In the genomic region with DNA sequence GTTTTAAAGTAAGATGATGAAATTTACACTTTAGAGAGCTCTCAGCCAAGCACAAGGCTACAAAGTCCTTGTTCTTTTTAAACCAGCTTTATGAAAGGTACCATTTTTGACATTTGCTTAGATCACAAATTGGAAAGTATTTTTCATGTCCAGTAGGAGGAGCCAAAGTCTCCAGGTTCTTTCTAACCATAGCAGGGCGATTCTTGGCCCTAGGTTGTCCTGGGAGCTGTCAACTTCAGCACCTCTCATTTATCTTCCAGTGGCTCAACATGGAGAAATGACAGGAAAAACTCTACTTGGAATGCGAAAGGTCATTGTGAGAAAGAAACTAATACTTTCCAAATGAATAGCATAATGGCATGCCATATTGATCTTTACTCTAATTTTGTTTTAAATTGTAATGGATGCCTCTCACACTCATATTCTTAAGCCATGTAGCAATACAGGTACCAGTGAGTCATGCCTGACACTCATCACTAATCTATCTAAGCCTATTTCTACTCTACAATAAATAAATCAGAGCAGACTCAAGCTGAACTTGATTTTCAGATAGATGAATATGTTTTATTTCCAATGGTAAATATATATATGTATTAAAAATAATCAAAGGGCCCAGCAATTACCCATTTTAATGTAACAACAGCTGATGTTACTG, we compare ENCODE assay signal across 9 cellular contexts.
DNase-seq lines count a peak whose midpoint lies in the region; ATAC-seq lines count a peak whose summit lies in the region.
"Had no signal": no experiment of that assay in that cellular context is flagged by ENCODE, and none has a peak within 500 bp of the region (broad histone marks: within the 10 kb centered on the region; RNA-seq: fewer than 3 reads in every experiment).

No MANE protein-coding gene starts in this region.

- ATAC-seq in HG03342 (IDR thresholded peaks at IDR 0.05; ENCODE audit: unreplicated experiment), result no peak
- ATAC-seq in GM19395 (IDR thresholded peaks at IDR 0.05; ENCODE audit: unreplicated experiment), result no peak

- DNase-seq in AML-193 (lab: John Stamatoyannopoulos, UW), result peak; percentile 25 to 54
- peak; percentile 4 for DNase-seq in HK-2 (ENCODE audit: unreplicated experiment)
- peak; percentile 59 for DNase-seq in RPMI7951 (ENCODE audit: low read depth)
- peak; percentile 60 for DNase-seq in iPS DF 4.7 (ENCODE audit: extremely low read depth, low spot score)
- DNase-seq in head of caudate nucleus, result no peak
- DNase-seq in activated naive CD4-positive, alpha-beta T cell treated with anti-CD3 and anti-CD28 coated beads, Interleukin-2, amount 50 U/mL, for 16 hours, result no peak
- DNase-seq: stimulated activated CD4-positive, alpha-beta T cell treated with anti-CD3 and anti-CD28 coated beads, Interleukin-4, amount 100 ng/mL, for 4 hours had no signal

- intact Hi-C loops in head of caudate nucleus (cut with DNase I), result no loop called here

Comparison
In these comparisons a context has a peak if more than half of its experiments do, and no peak if none do; other contexts are left out.
1. DNase-seq: peak in AML-193 (2 of 2), HK-2 (single experiment), RPMI7951 (single experiment) and iPS DF 4.7 (single experiment); none in head of caudate nucleus (0 of 42) and activated naive CD4-positive, alpha-beta T cell treated with anti-CD3 and anti-CD28 coated beads, Interleukin-2, amount 50 U/mL, for 16 hours (single experiment).